1 cellular context compared by ENCODE assay signal in genomic region chr1:62437273-62437945, GRCh38.
TF ChIP-seq lines count a peak whose summit lies in the region.

No MANE protein-coding gene starts in this region.

TF ChIP-seq in K562, 482 proteins besides CTCF, POLR2A, EP300 and RAD21 (continued from another document and continues in another):
- no peak for TF ChIP-seq HES1 (IDR thresholded peaks at IDR 0.05; ENCODE audit: low read depth)
- no peak for TF ChIP-seq MEF2A (IDR thresholded peaks at IDR 0.05; ENCODE audit: control insufficient read depth, low read depth, low read length)
- no peak for TF ChIP-seq HDAC3 (IDR thresholded peaks at IDR 0.05; ENCODE audit: borderline replicate concordance, partially characterized antibody)
- TF ChIP-seq ZNF668 (CRISPR knock-in tag; IDR thresholded peaks at IDR 0.05) = no peak
- no peak for TF ChIP-seq SAFB2 (IDR thresholded peaks at IDR 0.05; ENCODE audit: borderline replicate concordance, low read depth, low read length, severe bottlenecking)
- no peak for TF ChIP-seq FOXO4 (CRISPR knock-in tag; IDR thresholded peaks at IDR 0.05)
- TF ChIP-seq JUN (IDR thresholded peaks at IDR 0.05; ENCODE audit: borderline replicate concordance, low read depth, low read length) = no peak
- peak; percentile 45; the same call in 1 of the 2 replicates for TF ChIP-seq JUN (CRISPR knock-in tag; IDR thresholded peaks at IDR 0.05; ENCODE audit: borderline replicate concordance)
- no peak for TF ChIP-seq RERE (CRISPR knock-in tag; IDR thresholded peaks at IDR 0.05; ENCODE audit: borderline replicate concordance)
- TF ChIP-seq RUNX1 (IDR thresholded peaks at IDR 0.05; ENCODE audit: low read depth) = no peak
- TF ChIP-seq MCM5 (IDR thresholded peaks at IDR 0.05; ENCODE audit: low read depth) = no peak
- no peak for TF ChIP-seq POLR3A (IDR thresholded peaks at IDR 0.05; ENCODE audit: borderline replicate concordance, extremely low read depth, insufficient read depth, insufficient read length)
- no peak for TF ChIP-seq CBX5 (IDR thresholded peaks at IDR 0.05; ENCODE audit: borderline replicate concordance, low read depth)
- no peak for TF ChIP-seq ZNF57 (CRISPR knock-in tag; IDR thresholded peaks at IDR 0.05)
- no peak for TF ChIP-seq TCFL5 (CRISPR knock-in tag; conservative IDR thresholded peaks at IDR 0.05)
- TF ChIP-seq ZNF766 (CRISPR knock-in tag; conservative IDR thresholded peaks at IDR 0.05) = no peak
- TF ChIP-seq ATF4 (CRISPR knock-in tag; IDR thresholded peaks at IDR 0.05) = no peak
- no peak for TF ChIP-seq TBL1XR1 (IDR thresholded peaks at IDR 0.05; ENCODE audit: low read length in 2 of 2)
- TF ChIP-seq SLC30A9 (CRISPR knock-in tag; IDR thresholded peaks at IDR 0.05) = no peak
- peak in 1 of 2 experiments; percentile 12 for TF ChIP-seq E2F6 (IDR thresholded peaks at IDR 0.05; ENCODE audit: borderline replicate concordance in 1 of 2, extremely low read depth in 1 of 2, insufficient read depth in 1 of 2, insufficient read length in 1 of 2, low read depth in 1 of 2, low read length in 1 of 2, poor library complexity in 1 of 2, severe bottlenecking in 1 of 2)
- no peak for TF ChIP-seq CHAMP1 (IDR thresholded peaks at IDR 0.05)
- 0 out of 2 replicates have a peak, but pooled peaks have one; percentile 3 for TF ChIP-seq SMARCE1 (IDR thresholded peaks at IDR 0.05)
- 0 out of 2 replicates have a peak, but pooled peaks have one; percentile 78 for TF ChIP-seq ZNF282 (CRISPR knock-in tag; IDR thresholded peaks at IDR 0.05)
- TF ChIP-seq AFF4 (CRISPR knock-in tag; IDR thresholded peaks at IDR 0.05) = 0 out of 2 replicates have a peak, but pooled peaks have one; percentile 24
- TF ChIP-seq SRSF1 (IDR thresholded peaks at IDR 0.05; ENCODE audit: low read depth, low read length) = no peak
- TF ChIP-seq ZZZ3 (IDR thresholded peaks at IDR 0.05) = no peak
- TF ChIP-seq TEAD4 (IDR thresholded peaks at IDR 0.05; ENCODE audit: low read length) = no peak
- 0 out of 2 replicates have a peak, but pooled peaks have one; percentile 43 for TF ChIP-seq TEAD4 (CRISPR knock-in tag; IDR thresholded peaks at IDR 0.05; ENCODE audit: borderline replicate concordance)
- TF ChIP-seq ZNF124 (CRISPR knock-in tag; IDR thresholded peaks at IDR 0.05) = 0 out of 2 replicates have a peak, but pooled peaks have one; percentile 70
- TF ChIP-seq CHD2 (IDR thresholded peaks at IDR 0.05; ENCODE audit: low read depth, low read length) = no peak; the same call in 1 of the 2 replicates
- no peak for TF ChIP-seq CREB3L1 (IDR thresholded peaks at IDR 0.05; ENCODE audit: borderline replicate concordance, low read depth)
- TF ChIP-seq ZNF217 (CRISPR knock-in tag; IDR thresholded peaks at IDR 0.05) = no peak
- no peak for TF ChIP-seq MBD1 (CRISPR knock-in tag; IDR thresholded peaks at IDR 0.05)
- TF ChIP-seq ZNF75A (CRISPR knock-in tag; IDR thresholded peaks at IDR 0.05) = no peak
- no peak for TF ChIP-seq SP2 (IDR thresholded peaks at IDR 0.05; ENCODE audit: extremely low read depth, low read depth, low read length, poor library complexity, severe bottlenecking)
- no peak for TF ChIP-seq EZH2 (IDR thresholded peaks at IDR 0.05; ENCODE audit: borderline replicate concordance, low read depth, low read length)
- no peak for TF ChIP-seq MXD1 (CRISPR knock-in tag; IDR thresholded peaks at IDR 0.05; ENCODE audit: borderline replicate concordance, poor library complexity, severe bottlenecking)
- TF ChIP-seq CSDE1 (IDR thresholded peaks at IDR 0.05) = no peak
